In genomic region chr7:108181073-108181985, GRCh38 we compare ENCODE assay signal across 8 cellular contexts. TPM values are rescaled to one million over a fixed set of nuclear protein-coding genes. Genes with fewer than 3 reads are reported as not detected.
DNase-seq lines count a peak whose midpoint lies in the region; ATAC-seq and TF ChIP-seq lines count a peak whose summit lies in the region.

No MANE protein-coding gene starts in this region.

- TF ChIP-seq CTCF in GM06990 (IDR thresholded peaks at IDR 0.05; ENCODE audit: insufficient read depth, low read length, poor library complexity, severe bottlenecking) = peak; percentile 63

- no peak overlapping the region for H3K27ac ChIP-seq in aorta (ENCODE audit: low read depth in 1 of 2, low read length in 2 of 2)

- H3K9me3 ChIP-seq in aorta (ENCODE audit: control insufficient read depth, low read length) = no peaks in the 10 kb centered on the region

- H3K36me3 ChIP-seq in GM06990 (ENCODE audit: control insufficient read depth, insufficient read depth, low read length) (no peaks in the 10 kb centered on the region), aorta (ENCODE audit: control insufficient read depth in 1 of 2, insufficient read depth in 2 of 2, low read length in 1 of 2) (no peaks in the 10 kb centered on the region)

- no peak overlapping the region for H3K4me3 ChIP-seq in GM06990 (replicated peaks; ENCODE audit: low read depth, low read length)
- no peak overlapping the region for H3K4me3 ChIP-seq in aorta (ENCODE audit: low read length in 2 of 2)

- intact Hi-C loops in aorta (cut with DNase I) = loop anchor here (2.0 to 5.0 kb wide), 2 partner anchors 315 to 316 kb away; no protein-coding TSS in a partner anchor

- no peaks in the 10 kb centered on the region for H3K4me1 ChIP-seq in aorta (ENCODE audit: control insufficient read depth in 1 of 2, insufficient read depth in 2 of 2, low read length in 2 of 2)

- ATAC-seq in HG03442 (IDR thresholded peaks at IDR 0.05; ENCODE audit: unreplicated experiment) (peak; percentile 41), aorta (ENCODE audit: low FRiP score) (peak; percentile 73), GM19452 (IDR thresholded peaks at IDR 0.05; ENCODE audit: unreplicated experiment) (no peak)

- 52 to 59% methylated on average over 8 of the region's 8 CpGs for WGBS in aorta, 2 donors

- H3K27me3 ChIP-seq in GM06990 (replicated peaks; ENCODE audit: control insufficient read depth, insufficient read depth, low read length) = no peaks in the 10 kb centered on the region
- H3K27me3 ChIP-seq in aorta (ENCODE audit: control insufficient read depth in 1 of 2, insufficient read depth in 2 of 2, low read length in 1 of 2) = no peaks in the 10 kb centered on the region

- DNase-seq in GM06990 (ENCODE audit: extremely low read depth, insufficient read length) (no peak), NCI-H748 treated with DMSO at 0.1 percent for 48 hours (lab: John Stamatoyannopoulos, UW) (peak; percentile 50), cerebellar cortex (ENCODE audit: low spot score) (peak; percentile 78), left kidney (ENCODE audit: low read depth, low spot score) (peak; percentile 75), aorta (no peak)
- DNase-seq in stimulated activated CD4-positive, alpha-beta T cell treated with anti-CD3 and anti-CD28 coated beads, Interleukin-2, amount 100 ng/mL, for 24 hours = no peak

RNA-seq across cellular contexts. Expression of gene LAMB4, which starts 51.2 kb away (rescaled TPM):
- total RNA-seq in aorta = under 1 TPM in 1 of 2 donors, not detected in 1; 0.24 TPM
- polyA plus RNA-seq in aorta = not detected

Comparison
In these comparisons a context has a peak if more than half of its experiments do, and no peak if none do; other contexts are left out.
1. DNase-seq: peak in NCI-H748 treated with DMSO at 0.1 percent for 48 hours (single experiment), cerebellar cortex (single experiment) and left kidney (single experiment); none in GM06990 (single experiment), aorta (0 of 2) and stimulated activated CD4-positive, alpha-beta T cell treated with anti-CD3 and anti-CD28 coated beads, Interleukin-2, amount 100 ng/mL, for 24 hours (0 of 2).